10 cellular contexts compared by ENCODE assay signal in genomic region chr1:116390195-116390594, GRCh38. TPM values are rescaled to one million over a fixed set of nuclear protein-coding genes. Genes with fewer than 3 reads are reported as not detected.
DNase-seq lines count a peak whose midpoint lies in the region; ATAC-seq and TF ChIP-seq lines count a peak whose summit lies in the region.
"Had no signal": no experiment of that assay in that cellular context is flagged by ENCODE, and none has a peak within 500 bp of the region (broad histone marks: within the 10 kb centered on the region; RNA-seq: fewer than 3 reads in every experiment).

No MANE protein-coding gene starts in this region.

- H3K9ac ChIP-seq in smooth muscle cell (ENCODE audit: low read depth): no peak overlapping the region

- peaks cover 13% of the 10 kb centered on the region for H3K36me3 Mint-ChIP-seq in glutamatergic neuron (ENCODE audit: unreplicated experiment)

- peaks cover 4% of the 10 kb centered on the region for H3K4me1 Mint-ChIP-seq in glutamatergic neuron (ENCODE audit: low read depth, unreplicated experiment)

- peaks cover 69% of the 10 kb centered on the region for H4K20me1 ChIP-seq in smooth muscle cell (ENCODE audit: low read depth)

- peaks cover 1% of the 10 kb centered on the region for H3K79me2 ChIP-seq in smooth muscle cell (ENCODE audit: low read depth)

- WGBS in smooth muscle cell (ENCODE audit: low lambda C conversion rate): 93% methylated on average over 5 of the region's 5 CpGs

- DNase-seq in stimulated activated CD4-positive, alpha-beta T cell treated with anti-CD3 and anti-CD28 coated beads, Interleukin-15, amount 100 ng/mL, for 24 hours: peak; percentile 62
- no peak for DNase-seq in stimulated activated CD4-positive, alpha-beta T cell treated with anti-CD3 and anti-CD28 coated beads, Interleukin-12 subunit alpha, Interleukin-12 subunit beta, amount 100 ng/mL, for 4 hours
- DNase-seq in activated effector memory CD4-positive, alpha-beta T cell treated with Interleukin-2 at 50 U/mL for 16 hours: peak; percentile 33
- DNase-seq in stimulated activated naive CD8-positive, alpha-beta T cell treated with anti-CD3 and anti-CD28 coated beads, Interleukin-15, Interleukin-2, amounts not matched to agents 100 U/mL and 50 U/mL, for 24 hours: peak; percentile 44
- DNase-seq in glutamatergic neuron (no peak), smooth muscle cell (lab: John Stamatoyannopoulos, UW; ENCODE audit: unreplicated experiment) (no peak), COLO829 (ENCODE audit: low spot score) (no peak)
- DNase-seq: cerebellar nuclear complex, NCI-H226 had no signal

- H3K4me3 ChIP-seq in smooth muscle cell: no peak overlapping the region

- H3K27ac Mint-ChIP-seq in glutamatergic neuron (ENCODE audit: unreplicated experiment): no peak overlapping the region

- H3F3A ChIP-seq in smooth muscle cell (ENCODE audit: low read depth): no peaks in the 10 kb centered on the region

- peaks cover 2% of the 10 kb centered on the region for H3K27me3 Mint-ChIP-seq in glutamatergic neuron (ENCODE audit: unreplicated experiment)

- H3K9me3 ChIP-seq in smooth muscle cell (replicated peaks; ENCODE audit: low read depth): no peaks in the 10 kb centered on the region

- ATAC-seq in HG03342 (IDR thresholded peaks at IDR 0.05; ENCODE audit: unreplicated experiment): peak; percentile 68
- ATAC-seq in stimulated activated naive CD8-positive, alpha-beta T cell treated with anti-CD3 and anti-CD28 coated beads, Interleukin-15, Interleukin-2, amounts not matched to agents 100 U/mL and 50 U/mL, for 24 hours: peak; percentile 94

- no peak overlapping the region for H2AFZ ChIP-seq in smooth muscle cell (ENCODE audit: low read depth)

- H3K4me1 ChIP-seq in smooth muscle cell (ENCODE audit: low read depth): no peaks in the 10 kb centered on the region

- no peak overlapping the region for H3K4me3 Mint-ChIP-seq in glutamatergic neuron (ENCODE audit: unreplicated experiment)

- H3K27me3 ChIP-seq in smooth muscle cell (ENCODE audit: low read depth): no peaks in the 10 kb centered on the region

- TF ChIP-seq CTCF in glutamatergic neuron (IDR thresholded peaks at IDR 0.05; ENCODE audit: partially characterized antibody, unreplicated experiment) (no peak), smooth muscle cell (IDR thresholded peaks at IDR 0.05; ENCODE audit: borderline replicate concordance, insufficient read depth, poor library complexity, severe bottlenecking) (no peak)

- no peaks in the 10 kb centered on the region for H3K9me3 Mint-ChIP-seq in glutamatergic neuron (ENCODE audit: unreplicated experiment)

- H3K27ac ChIP-seq in smooth muscle cell (ENCODE audit: low read depth): no peak overlapping the region

- H3K4me2 ChIP-seq in smooth muscle cell: no peak overlapping the region

- peaks cover 48% of the 10 kb centered on the region for H3K36me3 ChIP-seq in smooth muscle cell (ENCODE audit: low read depth)

RNA-seq across cellular contexts. Expression of gene ATP1A1, which starts 17.2 kb away (rescaled TPM):
- total RNA-seq in glutamatergic neuron (ENCODE audit: unreplicated experiment) (78.4 TPM), smooth muscle cell (93.0 and 104 TPM in 2 replicates)
- 75.7 and 96.1 TPM in 2 replicates for polyA plus RNA-seq in smooth muscle cell

Comparison
In these comparisons a context has a peak if more than half of its experiments do, and no peak if none do; other contexts are left out.
1. DNase-seq: peak in stimulated activated CD4-positive, alpha-beta T cell treated with anti-CD3 and anti-CD28 coated beads, Interleukin-15, amount 100 ng/mL, for 24 hours (single experiment), activated effector memory CD4-positive, alpha-beta T cell treated with Interleukin-2 at 50 U/mL for 16 hours (single experiment) and stimulated activated naive CD8-positive, alpha-beta T cell treated with anti-CD3 and anti-CD28 coated beads, Interleukin-15, Interleukin-2, amounts not matched to agents 100 U/mL and 50 U/mL, for 24 hours (single experiment); none in stimulated activated CD4-positive, alpha-beta T cell treated with anti-CD3 and anti-CD28 coated beads, Interleukin-12 subunit alpha, Interleukin-12 subunit beta, amount 100 ng/mL, for 4 hours (single experiment), glutamatergic neuron (single experiment), smooth muscle cell (single experiment) and COLO829 (single experiment).